In the genomic region with DNA sequence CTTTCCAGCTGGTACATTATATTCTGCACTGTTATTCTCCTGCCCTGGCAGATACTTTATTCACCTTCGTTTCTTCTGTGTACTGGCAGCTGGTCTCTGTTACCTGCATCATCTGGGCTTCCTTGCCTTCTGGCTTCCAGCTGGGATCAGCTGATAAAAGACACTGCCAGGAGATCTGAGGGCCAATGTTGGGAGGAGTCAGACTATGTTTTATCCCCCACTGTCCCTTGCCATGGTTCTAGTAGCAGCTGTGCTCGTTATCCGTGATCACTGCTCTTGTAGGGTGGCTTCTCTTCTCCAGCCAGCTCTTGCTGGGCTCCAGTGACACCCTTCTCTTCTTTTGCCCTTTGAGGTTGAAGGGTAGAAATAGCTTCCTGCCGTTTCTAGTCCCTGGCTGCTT, we compare ENCODE assay signal across 22 cellular contexts. TPM values are rescaled to one million over a fixed set of nuclear protein-coding genes. Genes with fewer than 3 reads are reported as not detected.
A peak's percentile ranks its signal among the peaks of the same experiment; 100 is the strongest.
DNase-seq lines count a peak whose midpoint lies in the region; ATAC-seq, FAIRE-seq and TF ChIP-seq lines count a peak whose summit lies in the region.
"Had no signal": no experiment of that assay in that cellular context is flagged by ENCODE, and none has a peak within 500 bp of the region (broad histone marks: within the 10 kb centered on the region; RNA-seq: fewer than 3 reads in every experiment).

No MANE protein-coding gene starts in this region.

- TF ChIP-seq CTCF in keratinocyte (optimal IDR thresholded peaks at IDR 0.05 in 1 of 3, IDR thresholded peaks at IDR 0.05 in 1 of 3, conservative IDR thresholded peaks at IDR 0.05 in 1 of 3; ENCODE audit: extremely low read depth in 1 of 3, insufficient read depth in 2 of 3, low read length in 3 of 3) (no peak), coronary artery (IDR thresholded peaks at IDR 0.05) (no peak)

- H3K9ac ChIP-seq in keratinocyte (ENCODE audit: control insufficient read depth, extremely low read depth, insufficient read depth, low read length), result no peak overlapping the region

- no peak overlapping the region for H3K4me3 ChIP-seq in CD4-positive, CD25-positive, alpha-beta regulatory T cell (ENCODE audit: low read depth, low read length)
- H3K4me3 ChIP-seq in keratinocyte (ENCODE audit: control insufficient read depth in 2 of 3, extremely low read depth in 1 of 3, insufficient read depth in 2 of 3, low read depth in 1 of 3, low read length in 3 of 3) (no peak overlapping the region), coronary artery (no peak overlapping the region)
- H3K4me3 ChIP-seq: ovary had no signal

- no peak overlapping the region for H3K4me3 Mint-ChIP-seq in CD4-positive, CD25-positive, alpha-beta regulatory T cell
- H3K4me3 Mint-ChIP-seq: activated B cell treated with CpG ODN at 0.5 μM for 24 hours; activated CD4-positive, alpha-beta memory T cell treated with anti-CD3 and anti-CD28 coated beads, Interleukin-2, amount 10 ng/mL, durations not matched to agents 7 days and 5 days; activated naive CD8-positive, alpha-beta T cell; activated T-cell treated with anti-CD3 and anti-CD28 coated beads, Interleukin-2, amount 50 U/mL, for 4 hours; naive thymus-derived CD4-positive, alpha-beta T cell; stimulated activated naive CD8-positive, alpha-beta T cell treated with anti-CD3 and anti-CD28 coated beads, Interleukin-15, amount 100 ng/mL, for 72 hours; type B pancreatic cell had no signal

- no peaks in the 10 kb centered on the region for H4K20me1 ChIP-seq in keratinocyte (ENCODE audit: control insufficient read depth, extremely low read depth, insufficient read depth, low read length)

- H3K9me3 Mint-ChIP-seq in CD4-positive, CD25-positive, alpha-beta regulatory T cell, result no peaks in the 10 kb centered on the region
- H3K9me3 Mint-ChIP-seq: activated B cell treated with CpG ODN at 0.5 μM for 24 hours; activated CD4-positive, alpha-beta memory T cell treated with anti-CD3 and anti-CD28 coated beads, Interleukin-2, amount 10 ng/mL, durations not matched to agents 7 days and 5 days; activated T-cell treated with anti-CD3 and anti-CD28 coated beads, Interleukin-2, amount 50 U/mL, for 4 hours; naive thymus-derived CD4-positive, alpha-beta T cell; stimulated activated naive CD8-positive, alpha-beta T cell treated with anti-CD3 and anti-CD28 coated beads, Interleukin-15, amount 100 ng/mL, for 72 hours; type B pancreatic cell had no signal

- no peaks in the 10 kb centered on the region for H3K9me3 ChIP-seq in CD4-positive, CD25-positive, alpha-beta regulatory T cell (ENCODE audit: control insufficient read depth in 2 of 2, low read length in 2 of 2)
- H3K9me3 ChIP-seq in keratinocyte (ENCODE audit: control insufficient read depth, low read depth, low read length), result no peaks in the 10 kb centered on the region
- H3K9me3 ChIP-seq: ovary had no signal

- FAIRE-seq in keratinocyte (lab: Jason Lieb, UNC), result peak; percentile 49
- FAIRE-seq: GM18507, islet of Langerhans had no signal

- H3K36me3 Mint-ChIP-seq in CD4-positive, CD25-positive, alpha-beta regulatory T cell, result peaks cover 27% of the 10 kb centered on the region

- peaks cover 5 to 15% (median 7%) of the 10 kb centered on the region in 4 donors for H3K4me1 Mint-ChIP-seq in CD4-positive, CD25-positive, alpha-beta regulatory T cell
- H3K4me1 Mint-ChIP-seq: activated CD4-positive, alpha-beta memory T cell treated with anti-CD3 and anti-CD28 coated beads, Interleukin-2, amount 10 ng/mL, durations not matched to agents 7 days and 5 days had no signal

- no peaks in the 10 kb centered on the region for H3K27me3 Mint-ChIP-seq in CD4-positive, CD25-positive, alpha-beta regulatory T cell
- H3K27me3 Mint-ChIP-seq: activated B cell treated with CpG ODN at 0.5 μM for 24 hours; activated CD4-positive, alpha-beta memory T cell treated with anti-CD3 and anti-CD28 coated beads, Interleukin-2, amount 10 ng/mL, durations not matched to agents 7 days and 5 days; activated naive CD8-positive, alpha-beta T cell; naive thymus-derived CD4-positive, alpha-beta T cell; stimulated activated naive CD8-positive, alpha-beta T cell treated with anti-CD3 and anti-CD28 coated beads, Interleukin-15, amount 100 ng/mL, for 72 hours; type B pancreatic cell had no signal

- peak overlapping the region in 2 of 3 donors; percentile 76 to 84 for H3K27ac Mint-ChIP-seq in CD4-positive, CD25-positive, alpha-beta regulatory T cell
- H3K27ac Mint-ChIP-seq: activated B cell treated with CpG ODN at 0.5 μM for 24 hours; activated CD4-positive, alpha-beta memory T cell treated with anti-CD3 and anti-CD28 coated beads, Interleukin-2, amount 10 ng/mL, durations not matched to agents 7 days and 5 days; activated naive CD8-positive, alpha-beta T cell; stimulated activated naive CD8-positive, alpha-beta T cell treated with anti-CD3 and anti-CD28 coated beads, Interleukin-15, amount 100 ng/mL, for 72 hours; type B pancreatic cell had no signal

- no peak for ATAC-seq in CD4-positive, CD25-positive, alpha-beta regulatory T cell (ENCODE audit: low read depth in 2 of 2)
- ATAC-seq: activated T-cell treated with anti-CD3 and anti-CD28 coated beads, Interleukin-2, amount 50 U/mL, for 4 hours; naive thymus-derived CD4-positive, alpha-beta T cell; stimulated activated naive CD8-positive, alpha-beta T cell treated with anti-CD3 and anti-CD28 coated beads, Interleukin-15, amount 100 ng/mL, for 72 hours had no signal

- peaks cover 4% of the 10 kb centered on the region for H3K79me2 ChIP-seq in keratinocyte (ENCODE audit: control insufficient read depth, insufficient read depth, low read length)

- peak overlapping the region; percentile 36 for H2AFZ ChIP-seq in keratinocyte (ENCODE audit: control insufficient read depth, low read length)

- H3K36me3 ChIP-seq in CD4-positive, CD25-positive, alpha-beta regulatory T cell (ENCODE audit: control insufficient read depth, insufficient read depth, low read length), result peaks cover 13% of the 10 kb centered on the region
- no peaks in the 10 kb centered on the region for H3K36me3 ChIP-seq in keratinocyte (ENCODE audit: control insufficient read depth in 2 of 2, extremely low read depth in 1 of 2, insufficient read depth in 2 of 2, low read length in 2 of 2)
- H3K36me3 ChIP-seq: ovary had no signal

- no peaks in the 10 kb centered on the region for H3K9me1 ChIP-seq in keratinocyte (ENCODE audit: control insufficient read depth, extremely low read depth, insufficient read depth, low read length)

- no peaks in the 10 kb centered on the region for H3K4me1 ChIP-seq in CD4-positive, CD25-positive, alpha-beta regulatory T cell (ENCODE audit: control insufficient read depth, insufficient read depth, low read length, poor library complexity, severe bottlenecking)
- peaks cover 7% of the 10 kb centered on the region for H3K4me1 ChIP-seq in keratinocyte (ENCODE audit: control insufficient read depth, extremely low read depth, insufficient read depth, low read length)

- no peak overlapping the region for H3K27ac ChIP-seq in CD4-positive, CD25-positive, alpha-beta regulatory T cell (ENCODE audit: insufficient read depth, low read length, poor library complexity, severe bottlenecking)
- H3K27ac ChIP-seq in keratinocyte (ENCODE audit: control insufficient read depth, insufficient read depth, low read length) (no peak overlapping the region), coronary artery (no peak overlapping the region)
- H3K27ac ChIP-seq: ovary had no signal

- no peaks in the 10 kb centered on the region for H3K27me3 ChIP-seq in CD4-positive, CD25-positive, alpha-beta regulatory T cell (ENCODE audit: control insufficient read depth, insufficient read depth, low read length)
- no peaks in the 10 kb centered on the region for H3K27me3 ChIP-seq in keratinocyte (ENCODE audit: control insufficient read depth, extremely low read depth, insufficient read depth, low read length)
- H3K27me3 ChIP-seq: ovary had no signal

- dilution Hi-C loops in keratinocyte (cut with MboI; ENCODE audit: extremely low pct_ligation_motif_present, low sequenced_read_pairs), result no loop called here

- in situ Hi-C loops in G401 (cut with HindIII; ENCODE audit: low sequenced_read_pairs), result no loop called here

- no peak for DNase-seq in CD4-positive, CD25-positive, alpha-beta regulatory T cell
- peak; percentile 3 for DNase-seq in G401 (ENCODE audit: low spot score)
- DNase-seq in NCI-H510A treated with DMSO at 0.1 percent for 48 hours (lab: John Stamatoyannopoulos, UW), result peak; percentile 80
- no peak for DNase-seq in keratinocyte (ENCODE audit: low read depth, low spot score)
- no peak for DNase-seq in T-helper 1 cell
- DNase-seq in activated effector memory CD4-positive, alpha-beta T cell treated with Interleukin-2 at 50 U/mL for 16 hours, result no peak
- no peak for DNase-seq in foreskin melanocyte
- no peak for DNase-seq in coronary artery (ENCODE audit: low spot score)
- DNase-seq: activated B cell treated with CpG ODN at 0.5 μM for 24 hours; activated CD4-positive, alpha-beta memory T cell treated with anti-CD3 and anti-CD28 coated beads, Interleukin-2, amount 10 ng/mL, durations not matched to agents 7 days and 5 days; activated T-cell treated with anti-CD3 and anti-CD28 coated beads, Interleukin-2, amount 50 U/mL, for 4 hours; mammary epithelial cell; naive thymus-derived CD4-positive, alpha-beta T cell; NCI-H345; ovary; SIG-M5; stimulated activated CD4-positive, alpha-beta T cell treated with anti-CD3 and anti-CD28 coated beads, Interleukin-2, amount 100 ng/mL, for 24 hours; stimulated activated naive CD8-positive, alpha-beta T cell treated with anti-CD3 and anti-CD28 coated beads, Interleukin-15, amount 100 ng/mL, for 72 hours had no signal

- H3K4me2 ChIP-seq in keratinocyte (ENCODE audit: control insufficient read depth, extremely low read depth, insufficient read depth, low read depth, low read length), result peak overlapping the region; percentile 6

RNA-seq across cellular contexts. Expression of gene ST3GAL3, which starts 24.8 kb away (rescaled TPM):
- total RNA-seq in CD4-positive, CD25-positive, alpha-beta regulatory T cell, result 25.0 TPM
- 1 to 10 TPM; 5.7 to 9.6 (median 8.3) TPM for polyA plus RNA-seq in CD4-positive, CD25-positive, alpha-beta regulatory T cell
- total RNA-seq in G401 (2014; rRNA removed; shearing (Covaris generic)), result 14.2 and 15.7 TPM in 2 replicates
- polyA plus RNA-seq in keratinocyte, result 8.5 to 14.6 TPM (median 10.0 TPM) in 3 replicates
- polyA plus RNA-seq in keratinocyte (2011; ENCODE audit: low read depth), result 6.2 TPM
- polyA plus RNA-seq in keratinocyte (2011; cell fraction: cytosol; rRNA removed), result 7.3 and 10.1 TPM in 2 replicates
- 26.2 and 31.8 TPM in 2 replicates for polyA plus RNA-seq in keratinocyte (2011; cell fraction: nucleus; rRNA removed)
- polyA plus RNA-seq in keratinocyte (2012; ENCODE audit: low replicate concordance), result 8.0 and 14.6 TPM in 2 replicates
- 13.2 to 44.4 TPM (median 20.8 TPM) in 3 replicates for polyA minus RNA-seq in keratinocyte
- 15.7 TPM for polyA minus RNA-seq in keratinocyte (2011; cell fraction: cytosol; rRNA and poly(A)+ RNA removed)
- 13.5 and 20.6 TPM in 2 replicates for polyA minus RNA-seq in keratinocyte (2011; cell fraction: nucleus; rRNA and poly(A)+ RNA removed)

Comparison
In these comparisons a context has a peak if more than half of its experiments do, and no peak if none do; other contexts are left out.
1. DNase-seq: peak in G401 (single experiment) and NCI-H510A treated with DMSO at 0.1 percent for 48 hours (single experiment); none in CD4-positive, CD25-positive, alpha-beta regulatory T cell (0 of 3), keratinocyte (single experiment), T-helper 1 cell (0 of 5), activated effector memory CD4-positive, alpha-beta T cell treated with Interleukin-2 at 50 U/mL for 16 hours (single experiment), foreskin melanocyte (single experiment) and coronary artery (single experiment).